In the genomic region with DNA sequence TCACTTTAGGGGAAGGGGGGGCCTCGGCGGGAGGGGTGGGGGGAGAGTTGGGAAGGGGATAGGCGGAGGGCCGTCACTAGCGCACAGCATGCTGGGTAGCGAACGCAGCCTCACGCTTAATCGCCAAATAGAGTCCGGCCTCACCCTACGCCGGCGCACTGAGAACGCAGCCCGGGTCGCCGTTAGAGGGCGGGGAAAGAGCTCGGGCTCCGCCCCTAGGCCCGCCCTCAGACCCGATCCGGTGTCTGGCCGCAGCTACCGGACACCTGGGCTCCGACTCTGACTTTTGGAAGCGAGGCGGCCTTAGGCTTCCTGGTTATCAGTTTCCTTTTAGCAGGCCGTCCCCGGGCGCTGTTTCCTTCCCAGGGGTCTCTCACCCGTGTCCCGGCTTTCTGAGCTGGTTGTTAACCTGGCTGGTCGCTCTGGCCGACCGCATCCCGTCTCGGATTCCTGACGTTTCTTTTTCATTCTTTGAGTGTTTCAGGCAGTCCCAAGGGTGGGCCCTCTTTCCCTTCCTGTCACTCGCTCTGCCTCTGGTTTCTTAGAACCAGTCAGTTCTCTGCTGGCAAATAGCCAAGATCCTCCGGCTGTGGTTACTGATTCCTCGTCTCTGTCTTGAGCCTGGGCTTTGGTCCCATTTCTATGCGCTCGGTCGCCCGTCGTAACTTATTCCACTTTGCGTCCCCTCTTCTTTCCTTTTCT, we compare ENCODE assay signal across 8 cellular contexts. TPM values are rescaled to one million over a fixed set of nuclear protein-coding genes. Genes with fewer than 3 reads are reported as not detected.
A peak's percentile ranks its signal among the peaks of the same experiment; 100 is the strongest.
DNase-seq lines count a peak whose midpoint lies in the region; ATAC-seq, FAIRE-seq and TF ChIP-seq lines count a peak whose summit lies in the region.

No MANE protein-coding gene starts in this region.

- DNase-seq in COR-L47 (lab: John Stamatoyannopoulos, UW): peak; percentile 93
- peak; percentile 96 for DNase-seq in HT1080 (ENCODE audit: low read depth)
- peak; percentile 91 to 93 for DNase-seq in NOMO-1 (lab: John Stamatoyannopoulos, UW; ENCODE audit: unreplicated experiment in 2 of 2)
- peak; percentile 96 for DNase-seq in activated CD8-positive, alpha-beta memory T cell treated with anti-CD3 and anti-CD28 coated beads, Interleukin-2, amount 10 ng/mL, durations not matched to agents 7 days and 5 days
- peak; percentile 89 to 96 for DNase-seq in H1 (ENCODE audit: low read depth in 1 of 2, low spot score in 2 of 2)
- peak; percentile 98 for DNase-seq in mesendoderm
- peak; percentile 86 for DNase-seq in stimulated activated CD8-positive, alpha-beta memory T cell treated with anti-CD3 and anti-CD28 coated beads, Interleukin-12 subunit alpha, Interleukin-12 subunit beta, amount 100 ng/mL, for 4 hours (ENCODE audit: low read depth)

- H3K4me2 ChIP-seq in H1 (ENCODE audit: insufficient read depth in 1 of 2, low read depth in 2 of 2, low read length in 2 of 2): peak overlapping the region; percentile 82 to 95
- H3K4me2 ChIP-seq in mesendoderm (ENCODE audit: low read length): peak overlapping the region; percentile 81

- H3K79me1 ChIP-seq in H1 (ENCODE audit: low read depth, low read length) (peaks cover 2% of the 10 kb centered on the region; the same call in 1 of the 2 replicates), mesendoderm (ENCODE audit: low read length) (no peaks in the 10 kb centered on the region)

- no peak overlapping the region for H3K14ac ChIP-seq in H1 (ENCODE audit: insufficient read length)

- H3K27ac ChIP-seq in H1 (ENCODE audit: low read depth, low read length): no peak overlapping the region; the same call in 1 of the 2 replicates
- H3K27ac ChIP-seq in mesendoderm (ENCODE audit: low read depth, low read length): peak overlapping the region; percentile 98

- H2AFZ ChIP-seq in H1 (ENCODE audit: low read length): no peak overlapping the region; the same call in 1 of the 2 replicates

- peaks cover 8% of the 10 kb centered on the region for H3K23me2 ChIP-seq in H1 (ENCODE audit: low read depth, low read length)

- H4K8ac ChIP-seq in H1 (ENCODE audit: extremely low read depth, insufficient read depth, low read length) (peak overlapping the region; percentile 96), mesendoderm (ENCODE audit: low read depth, low read length) (no peak overlapping the region)

- no peaks in the 10 kb centered on the region for H3K9me3 ChIP-seq in H1 (ENCODE audit: insufficient read depth in 2 of 2, low read depth in 1 of 2, low read length in 1 of 2)

- peak overlapping the region; percentile 97 for H2BK5ac ChIP-seq in H1 (ENCODE audit: low read depth, low read length)
- peak overlapping the region; percentile 10 for H2BK5ac ChIP-seq in mesendoderm (ENCODE audit: low read length)

- POLR2A ChIA-PET in H1 (lab: Charles Lee; ENCODE audit: partially characterized antibody): interaction anchor here (0.6 to 4.7 kb wide), 30 partner anchors 10 to 405 kb away, joined by 3 to 38 read pairs (median 5); a partner anchor contains a TSS

- peak in 1 of 2 experiments; percentile 91; a peak in 2 of 3 replicates for TF ChIP-seq POLR2A in H1 (IDR thresholded peaks at IDR 0.05; ENCODE audit: control extremely low read depth in 1 of 2, low read depth in 2 of 2, low read length in 2 of 2)

- H3K4me1 ChIP-seq in H1 (replicated peaks in 1 of 4; ENCODE audit: control insufficient read depth in 3 of 4, insufficient read depth in 4 of 4, low read length in 3 of 4) (peaks cover 0 to 2% (median 0%) of the 10 kb centered on the region in 4 experiments; a peak in 2 of 7 replicates), mesendoderm (ENCODE audit: control insufficient read depth, low read depth, low read length) (peaks cover 7% of the 10 kb centered on the region)

- H3K56ac ChIP-seq in H1 (replicated peaks; ENCODE audit: insufficient read length, low read depth, low read length) (no peak overlapping the region), mesendoderm (ENCODE audit: low read length) (peak overlapping the region; percentile 100)

- H3K18ac ChIP-seq in H1 (ENCODE audit: extremely low read depth, low read length) (peak overlapping the region; percentile 24; the same call in 1 of the 2 replicates), mesendoderm (ENCODE audit: low read length) (peak overlapping the region; percentile 98)

- no peak for FAIRE-seq in H1 (lab: Jason Lieb, UNC)

- H2AK5ac ChIP-seq in H1 (ENCODE audit: low read depth, low read length): no peak overlapping the region
- no peak overlapping the region for H2AK5ac ChIP-seq in mesendoderm (ENCODE audit: low read length)

- H2BK15ac ChIP-seq in H1 (ENCODE audit: low read length): no peak overlapping the region
- H2BK15ac ChIP-seq in mesendoderm (replicated peaks; ENCODE audit: low read depth): no peak overlapping the region

- no peaks in the 10 kb centered on the region for H3K27me3 ChIP-seq in H1 (replicated peaks in 1 of 4; ENCODE audit: control insufficient read depth in 3 of 4, extremely low read depth in 1 of 4, insufficient read depth in 3 of 4, low read length in 3 of 4)
- no peaks in the 10 kb centered on the region for H3K27me3 ChIP-seq in mesendoderm (ENCODE audit: insufficient read depth, low read length, poor library complexity)

- no peak overlapping the region for H2BK120ac ChIP-seq in H1 (replicated peaks; ENCODE audit: low read depth, low read length)
- no peak overlapping the region for H2BK120ac ChIP-seq in mesendoderm (ENCODE audit: low read depth, low read length)

- CTCF ChIA-PET in activated CD8-positive, alpha-beta memory T cell treated with anti-CD3 and anti-CD28 coated beads, Interleukin-2, amount 10 ng/mL, durations not matched to agents 7 days and 5 days (lab: Charles Lee): interaction anchor here (0.6 to 1.9 kb wide), 3 partner anchors 92 to 102 kb away, joined by 3 to 5 read pairs (median 3); no protein-coding TSS in a partner anchor
- CTCF ChIA-PET in H1 (lab: Charles Lee; ENCODE audit: partially characterized antibody): interaction anchor here (0.5 to 1.6 kb wide), 6 partner anchors 24 to 263 kb away, joined by 3 to 8 read pairs (median 4); no protein-coding TSS in a partner anchor

- H3K4me3 ChIP-seq in H1 (ENCODE audit: extremely low read depth in 1 of 4, insufficient read depth in 2 of 4, low read depth in 3 of 4, low read length in 4 of 4) (peak overlapping the region; percentile 81 to 100 (median 90)), mesendoderm (ENCODE audit: low read length) (peak overlapping the region; percentile 96)

- H4K91ac ChIP-seq in H1 (replicated peaks; ENCODE audit: insufficient read length, low read length): no peak overlapping the region

- no peak overlapping the region for H2BK20ac ChIP-seq in H1 (ENCODE audit: low read length)

- no peak overlapping the region for H2BK12ac ChIP-seq in H1 (ENCODE audit: low read depth, low read length)

- H3K27ac Mint-ChIP-seq in activated CD8-positive, alpha-beta memory T cell treated with anti-CD3 and anti-CD28 coated beads, Interleukin-2, amount 10 ng/mL, durations not matched to agents 7 days and 5 days: peak overlapping the region; percentile 96

- peaks cover 55% of the 10 kb centered on the region for H3K4me1 Mint-ChIP-seq in activated CD8-positive, alpha-beta memory T cell treated with anti-CD3 and anti-CD28 coated beads, Interleukin-2, amount 10 ng/mL, durations not matched to agents 7 days and 5 days

- H3K9me3 Mint-ChIP-seq in activated CD8-positive, alpha-beta memory T cell treated with anti-CD3 and anti-CD28 coated beads, Interleukin-2, amount 10 ng/mL, durations not matched to agents 7 days and 5 days (ENCODE audit: low read depth): no peaks in the 10 kb centered on the region

- no peak overlapping the region for H3K4ac ChIP-seq in H1 (replicated peaks; ENCODE audit: insufficient read length, low read depth, low read length)
- peak overlapping the region; percentile 98 for H3K4ac ChIP-seq in mesendoderm (ENCODE audit: low read depth, low read length)

- WGBS in H1 (ENCODE audit: extremely low coverage in 1 of 2, insufficient coverage in 1 of 2, insufficient read length in 1 of 2, insufficient replicate concordance in 2 of 2, low coverage in 1 of 2, low lambda C conversion rate in 2 of 2, missing lambda C conversion rate in 1 of 2), 2 experiments: 1% methylated on average over 36 of the region's 48 CpGs; no CpG with 5 or more reads in 1 of the 2 experiments
- WGBS in mesendoderm (ENCODE audit: extremely low coverage, insufficient coverage, low lambda C conversion rate): no CpG with 5 or more reads among the region's 48 CpGs

- no peak for TF ChIP-seq EP300 in H1 (IDR thresholded peaks at IDR 0.05; ENCODE audit: borderline replicate concordance in 1 of 2, low read depth in 2 of 2, low read length in 2 of 2)

- 0 out of 4 replicates have a peak, but pooled peaks of 1 of the 3 experiments have one; percentile 5 for TF ChIP-seq CTCF in H1 (IDR thresholded peaks at IDR 0.05; ENCODE audit: control extremely low read depth in 1 of 3, insufficient read depth in 1 of 3, low read depth in 1 of 3, low read length in 3 of 3)

- no peaks in the 10 kb centered on the region for H3K27me3 Mint-ChIP-seq in activated CD8-positive, alpha-beta memory T cell treated with anti-CD3 and anti-CD28 coated beads, Interleukin-2, amount 10 ng/mL, durations not matched to agents 7 days and 5 days

- no peak for TF ChIP-seq RAD21 in H1 (IDR thresholded peaks at IDR 0.05 in 1 of 2, conservative IDR thresholded peaks at IDR 0.05 in 1 of 2; ENCODE audit: low read depth in 2 of 2, low read length in 2 of 2)

- no peak overlapping the region for H4K5ac ChIP-seq in H1 (ENCODE audit: insufficient read length, low read depth, low read length)
- no peak overlapping the region for H4K5ac ChIP-seq in mesendoderm (ENCODE audit: low read length)

- peaks cover 4 to 5% of the 10 kb centered on the region in 2 experiments for H4K20me1 ChIP-seq in H1 (replicated peaks in 1 of 2; ENCODE audit: control insufficient read depth in 1 of 2, insufficient read depth in 2 of 2, low read length in 2 of 2)

- peak; percentile 94 for ATAC-seq in GM21367 (IDR thresholded peaks at IDR 0.05; ENCODE audit: unreplicated experiment)
- peak; percentile 94 for ATAC-seq in activated CD8-positive, alpha-beta memory T cell treated with anti-CD3 and anti-CD28 coated beads, Interleukin-2, amount 10 ng/mL, durations not matched to agents 7 days and 5 days

- peak overlapping the region; percentile 90 for H3K4me3 Mint-ChIP-seq in activated CD8-positive, alpha-beta memory T cell treated with anti-CD3 and anti-CD28 coated beads, Interleukin-2, amount 10 ng/mL, durations not matched to agents 7 days and 5 days

- no peak overlapping the region for H3K23ac ChIP-seq in H1 (ENCODE audit: insufficient read length)
- peak overlapping the region; percentile 33 for H3K23ac ChIP-seq in mesendoderm (ENCODE audit: low read length)

- H3K79me2 ChIP-seq in H1 (ENCODE audit: control insufficient read depth in 1 of 2, insufficient read depth in 2 of 2, low read length in 2 of 2) (peaks cover 24 to 73% of the 10 kb centered on the region in 2 experiments), mesendoderm (ENCODE audit: control insufficient read depth, insufficient read depth, low read length) (peaks cover 34% of the 10 kb centered on the region)

- H3K36me3 Mint-ChIP-seq in activated CD8-positive, alpha-beta memory T cell treated with anti-CD3 and anti-CD28 coated beads, Interleukin-2, amount 10 ng/mL, durations not matched to agents 7 days and 5 days: peaks cover 14% of the 10 kb centered on the region

- peaks cover 0 to 6% (median 0%) of the 10 kb centered on the region in 4 experiments; a peak in 1 of 8 replicates for H3K36me3 ChIP-seq in H1 (ENCODE audit: control insufficient read depth in 2 of 4, insufficient read depth in 4 of 4, low read length in 3 of 4)
- no peaks in the 10 kb centered on the region for H3K36me3 ChIP-seq in mesendoderm (ENCODE audit: control insufficient read depth, insufficient read depth, low read length)

- H3K9ac ChIP-seq in H1 (replicated peaks in 1 of 4; ENCODE audit: extremely low read depth in 1 of 4, low read depth in 3 of 4, low read length in 3 of 4) (peak overlapping the region; percentile 92 to 97 (median 96)), mesendoderm (ENCODE audit: low read length) (peak overlapping the region; percentile 95)

RNA-seq across cellular contexts. Expression of a gene that starts 0.4 kb away (rescaled TPM):
- total RNA-seq in HT1080 (2014; rRNA removed; shearing (Covaris generic)): 24.5 and 33.6 TPM in 2 replicates
- polyA plus RNA-seq in HT1080 (2015; cell fraction: cytosol; rRNA removed): 18.5 and 26.8 TPM in 2 replicates
- 25.8 and 44.0 TPM in 2 replicates for polyA plus RNA-seq in HT1080 (2015; cell fraction: nucleus; rRNA removed)
- 10 to 100 TPM; 21.2 to 24.2 TPM for total RNA-seq in activated CD8-positive, alpha-beta memory T cell treated with anti-CD3 and anti-CD28 coated beads, Interleukin-2, amount 10 ng/mL, durations not matched to agents 7 days and 5 days
- 37.7 and 38.1 TPM in 2 replicates for total RNA-seq in H1 (2021; fragmentation: NEBNext Ultra II Directional; extraction: Animal tissue kit (Norgen Biotek cat#: 25700))
- polyA plus RNA-seq in H1 (2011; rRNA removed): 4.8 and 8.7 TPM in 2 replicates
- polyA plus RNA-seq in H1 (2011; cell fraction: cytosol; rRNA removed): 12.4 TPM
- 10.4 TPM for polyA plus RNA-seq in H1 (2011; cell fraction: nucleus; rRNA removed)
- polyA plus RNA-seq in H1 (2012, experiment 1 of 2): 18.6 to 30.3 TPM (median 23.1 TPM) in 4 replicates
- 1.0 TPM for polyA plus RNA-seq in H1 (2012, experiment 2 of 2)
- 18.1 TPM for polyA plus RNA-seq in H1 (2013, experiment 1 of 2)
- polyA plus RNA-seq in H1 (2013, experiment 2 of 2): 17.7 TPM
- 53.9 and 68.3 TPM in 2 replicates for polyA minus RNA-seq in H1 (2011; rRNA and poly(A)+ RNA removed)
- 40.5 TPM for polyA minus RNA-seq in H1 (2011; cell fraction: cytosol; rRNA and poly(A)+ RNA removed)
- 71.9 TPM for polyA minus RNA-seq in H1 (2011; cell fraction: nucleus; rRNA and poly(A)+ RNA removed)
- polyA plus RNA-seq in mesendoderm (2013, experiment 1 of 2): 31.7 TPM
- 30.9 TPM for polyA plus RNA-seq in mesendoderm (2013, experiment 2 of 2)

RNA-seq across cellular contexts. Expression of a gene that starts 1.1 kb away (rescaled TPM):
- 7.2 and 8.0 TPM in 2 replicates for total RNA-seq in HT1080 (2014; rRNA removed; shearing (Covaris generic))
- 4.7 and 7.7 TPM in 2 replicates for polyA plus RNA-seq in HT1080 (2015; cell fraction: cytosol; rRNA removed)
- polyA plus RNA-seq in HT1080 (2015; cell fraction: nucleus; rRNA removed): 4.2 and 9.6 TPM in 2 replicates
- total RNA-seq in activated CD8-positive, alpha-beta memory T cell treated with anti-CD3 and anti-CD28 coated beads, Interleukin-2, amount 10 ng/mL, durations not matched to agents 7 days and 5 days: 1 to 10 TPM; 4.7 to 4.9 TPM
- 9.9 and 12.1 TPM in 2 replicates for total RNA-seq in H1 (2021; fragmentation: NEBNext Ultra II Directional; extraction: Animal tissue kit (Norgen Biotek cat#: 25700))
- polyA plus RNA-seq in H1 (2011; rRNA removed): 2.5 and 2.8 TPM in 2 replicates
- polyA plus RNA-seq in H1 (2011; cell fraction: cytosol; rRNA removed): 5.5 TPM
- 2.9 TPM for polyA plus RNA-seq in H1 (2011; cell fraction: nucleus; rRNA removed)
- 6.5 to 11.6 TPM (median 6.7 TPM) in 4 replicates for polyA plus RNA-seq in H1 (2012, experiment 1 of 2)
- polyA plus RNA-seq in H1 (2012, experiment 2 of 2): 3.1 TPM
- 8.4 TPM for polyA plus RNA-seq in H1 (2013, experiment 1 of 2)
- polyA plus RNA-seq in H1 (2013, experiment 2 of 2): 8.6 TPM
- polyA minus RNA-seq in H1 (2011; rRNA and poly(A)+ RNA removed): 3.4 and 4.3 TPM in 2 replicates
- 3.9 TPM for polyA minus RNA-seq in H1 (2011; cell fraction: cytosol; rRNA and poly(A)+ RNA removed)
- 6.9 TPM for polyA minus RNA-seq in H1 (2011; cell fraction: nucleus; rRNA and poly(A)+ RNA removed)
- polyA plus RNA-seq in mesendoderm (2013, experiment 1 of 2): 10.3 TPM
- polyA plus RNA-seq in mesendoderm (2013, experiment 2 of 2): 9.5 TPM
